Comparison of ENCODE assay signal across 11 cellular contexts in genomic region chr6:24935323-24935722, GRCh38. TPM values are rescaled to one million over a fixed set of nuclear protein-coding genes. Genes with fewer than 3 reads are reported as not detected.
A peak's percentile ranks its signal among the peaks of the same experiment; 100 is the strongest.
DNase-seq lines count a peak whose midpoint lies in the region; ATAC-seq and TF ChIP-seq lines count a peak whose summit lies in the region.
"Had no signal": no experiment of that assay in that cellular context is flagged by ENCODE, and none has a peak within 500 bp of the region (broad histone marks: within the 10 kb centered on the region; RNA-seq: fewer than 3 reads in every experiment).

No MANE protein-coding gene starts in this region.

- H3K9me3 Mint-ChIP-seq in activated naive CD4-positive, alpha-beta T cell treated with anti-CD3 and anti-CD28 coated beads, Interleukin-2, amount 10 ng/mL, durations not matched to agents 7 days and 5 days, result peaks cover 2% of the 10 kb centered on the region
- H3K9me3 Mint-ChIP-seq in activated B cell treated with CpG ODN at 0.5 μM for 24 hours (no peaks in the 10 kb centered on the region), immature natural killer cell (peaks cover 0 to 1% (median 0%) of the 10 kb centered on the region in 6 donors)

- no peaks in the 10 kb centered on the region for H3K27me3 ChIP-seq in upper lobe of left lung

- H3K27me3 Mint-ChIP-seq in activated naive CD4-positive, alpha-beta T cell treated with anti-CD3 and anti-CD28 coated beads, Interleukin-2, amount 10 ng/mL, durations not matched to agents 7 days and 5 days, result peaks cover 4% of the 10 kb centered on the region
- H3K27me3 Mint-ChIP-seq in activated B cell treated with CpG ODN at 0.5 μM for 24 hours, result no peaks in the 10 kb centered on the region
- H3K27me3 Mint-ChIP-seq in immature natural killer cell (ENCODE audit: low read depth in 3 of 3), result peaks cover 0 to 17% (median 7%) of the 10 kb centered on the region in 3 donors

- WGBS in upper lobe of left lung, 2 donors, result 75% methylated on average over 1 to 2 of the region's 2 CpGs

- POLR2A ChIA-PET in activated B cell treated with CpG ODN at 0.5 μM for 24 hours (lab: Charles Lee), result interaction anchor here (0.6 to 10.9 kb wide), 21 partner anchors 8 to 216 kb away, joined by 3 to 135 read pairs (median 5); no protein-coding TSS in a partner anchor

- ATAC-seq in activated B cell treated with CpG ODN at 0.5 μM for 24 hours (ENCODE audit: low read depth) (no peak), upper lobe of left lung (ENCODE audit: low FRiP score in 2 of 2) (no peak), GM19035 (IDR thresholded peaks at IDR 0.05; ENCODE audit: unreplicated experiment) (no peak), HG03521 (IDR thresholded peaks at IDR 0.05; ENCODE audit: unreplicated experiment) (no peak)
- ATAC-seq: HCT116, K562 had no signal

- H3K27ac ChIP-seq in upper lobe of left lung, result peak overlapping the region; percentile 59 to 76 (median 68)

- no peaks in the 10 kb centered on the region for H3K36me3 ChIP-seq in upper lobe of left lung

- TF ChIP-seq POLR2A in upper lobe of left lung (IDR thresholded peaks at IDR 0.05), result no peak

- H3K36me3 Mint-ChIP-seq in activated naive CD4-positive, alpha-beta T cell treated with anti-CD3 and anti-CD28 coated beads, Interleukin-2, amount 10 ng/mL, durations not matched to agents 7 days and 5 days, result peaks cover 73% of the 10 kb centered on the region
- H3K36me3 Mint-ChIP-seq in activated B cell treated with CpG ODN at 0.5 μM for 24 hours (ENCODE audit: low read depth), result peaks cover 51% of the 10 kb centered on the region
- peaks cover 10 to 39% (median 11%) of the 10 kb centered on the region in 3 donors for H3K36me3 Mint-ChIP-seq in immature natural killer cell

- H3K4me3 ChIP-seq in upper lobe of left lung, result peak overlapping the region in 3 of 4 donors; percentile 7 to 40 (median 29)
- H3K4me3 ChIP-seq: K562 had no signal

- intact Hi-C loops in activated B cell treated with CpG ODN at 0.5 μM for 24 hours (cut with micrococcal nuclease), result loop anchor here (2.0 to 5.0 kb wide), 4 partner anchors 33 to 202 kb away; no protein-coding TSS in a partner anchor

- H3K27ac Mint-ChIP-seq in activated naive CD4-positive, alpha-beta T cell treated with anti-CD3 and anti-CD28 coated beads, Interleukin-2, amount 10 ng/mL, durations not matched to agents 7 days and 5 days, result peak overlapping the region; percentile 99
- H3K27ac Mint-ChIP-seq in activated B cell treated with CpG ODN at 0.5 μM for 24 hours (peak overlapping the region; percentile 91), immature natural killer cell (peak overlapping the region; percentile 76 to 98 (median 90))

- no peak for TF ChIP-seq CTCF in activated B cell treated with CpG ODN at 0.5 μM for 24 hours (IDR thresholded peaks at IDR 0.05)
- no peak for TF ChIP-seq CTCF in upper lobe of left lung (IDR thresholded peaks at IDR 0.05)

- DNase-seq in activated naive CD4-positive, alpha-beta T cell treated with anti-CD3 and anti-CD28 coated beads, Interleukin-2, amount 10 ng/mL, durations not matched to agents 7 days and 5 days, result no peak
- DNase-seq in activated naive CD4-positive, alpha-beta T cell (lab: John Stamatoyannopoulos, UW), result no peak
- DNase-seq in activated B cell treated with CpG ODN at 0.5 μM for 24 hours, result no peak
- DNase-seq in immature natural killer cell, result peak in 2 of 3 donors; percentile 34 to 36
- no peak for DNase-seq in upper lobe of left lung
- no peak for DNase-seq in AG08396 (ENCODE audit: low spot score)
- DNase-seq: NCI-H2081 had no signal

- peaks cover 7 to 17% (median 11%) of the 10 kb centered on the region in 4 donors for H3K4me1 ChIP-seq in upper lobe of left lung

- TF ChIP-seq EP300 in upper lobe of left lung (IDR thresholded peaks at IDR 0.05), result no peak

- no peaks in the 10 kb centered on the region for H3K9me3 ChIP-seq in upper lobe of left lung

- H3K4me3 Mint-ChIP-seq in activated naive CD4-positive, alpha-beta T cell treated with anti-CD3 and anti-CD28 coated beads, Interleukin-2, amount 10 ng/mL, durations not matched to agents 7 days and 5 days, result peak overlapping the region; percentile 98
- peak overlapping the region; percentile 91 for H3K4me3 Mint-ChIP-seq in activated B cell treated with CpG ODN at 0.5 μM for 24 hours
- peak overlapping the region; percentile 99 to 100 (median 99) for H3K4me3 Mint-ChIP-seq in immature natural killer cell

- CTCF ChIA-PET in activated naive CD4-positive, alpha-beta T cell treated with anti-CD3 and anti-CD28 coated beads, Interleukin-2, amount 10 ng/mL, durations not matched to agents 7 days and 5 days (lab: Charles Lee), result interaction anchor here (1.0 to 8.0 kb wide), 15 partner anchors 9 to 92 kb away, joined by 3 to 176 read pairs (median 12); no protein-coding TSS in a partner anchor
- CTCF ChIA-PET in activated B cell treated with CpG ODN at 0.5 μM for 24 hours (lab: Charles Lee), result interaction anchor here (1.0 to 7.9 kb wide), 11 partner anchors 15 to 82 kb away, joined by 3 to 113 read pairs (median 12); no protein-coding TSS in a partner anchor

- peaks cover 47% of the 10 kb centered on the region for H3K4me1 Mint-ChIP-seq in activated naive CD4-positive, alpha-beta T cell treated with anti-CD3 and anti-CD28 coated beads, Interleukin-2, amount 10 ng/mL, durations not matched to agents 7 days and 5 days
- H3K4me1 Mint-ChIP-seq in activated B cell treated with CpG ODN at 0.5 μM for 24 hours, result peaks cover 95% of the 10 kb centered on the region
- peaks cover 68 to 78% of the 10 kb centered on the region in 2 donors for H3K4me1 Mint-ChIP-seq in immature natural killer cell

RNA-seq across cellular contexts. Expression of gene RIPOR2, which starts 0.4 kb away (rescaled TPM):
- total RNA-seq in activated B cell treated with CpG ODN at 0.5 μM for 24 hours (260 and 302 TPM in 2 replicates), upper lobe of left lung (10 to 100 TPM; 25.3 to 67.1 (median 48.3) TPM)
- 100 to 1,000 TPM; 262 to 392 (median 334) TPM for polyA plus RNA-seq in immature natural killer cell

Comparison
In these comparisons a context has a peak if more than half of its experiments do, and no peak if none do; other contexts are left out.
1. DNase-seq: peak in immature natural killer cell (2 of 3); none in activated naive CD4-positive, alpha-beta T cell treated with anti-CD3 and anti-CD28 coated beads, Interleukin-2, amount 10 ng/mL, durations not matched to agents 7 days and 5 days (single experiment), activated naive CD4-positive, alpha-beta T cell (0 of 4), activated B cell treated with CpG ODN at 0.5 μM for 24 hours (single experiment), upper lobe of left lung (0 of 2) and AG08396 (single experiment).
2. Peak in every context shown above with its lines, with median percentiles within 50 percentile points of each other: H3K27ac Mint-ChIP-seq and H3K4me3 Mint-ChIP-seq.